9 cellular contexts compared by ENCODE assay signal in genomic region chr19:34351382-34351802, GRCh38. TPM values are rescaled to one million over a fixed set of nuclear protein-coding genes. Genes with fewer than 3 reads are reported as not detected.
DNase-seq lines count a peak whose midpoint lies in the region; ATAC-seq and TF ChIP-seq lines count a peak whose summit lies in the region.
"Had no signal": no experiment of that assay in that cellular context is flagged by ENCODE, and none has a peak within 500 bp of the region (broad histone marks: within the 10 kb centered on the region; RNA-seq: fewer than 3 reads in every experiment).

No MANE protein-coding gene starts in this region.

- H3K4me1 ChIP-seq in Panc1 (ENCODE audit: control insufficient read depth, insufficient read depth, low read length): no peaks in the 10 kb centered on the region
- no peaks in the 10 kb centered on the region for H3K4me1 ChIP-seq in sigmoid colon

- H3K27ac ChIP-seq in Panc1 (ENCODE audit: low read length) (no peak overlapping the region), sigmoid colon (no peak overlapping the region)
- H3K27ac ChIP-seq: epithelial cell of prostate, neutrophil had no signal

- H3K9me3 ChIP-seq in Panc1 (ENCODE audit: control insufficient read depth, insufficient read depth, low read depth, low read length) (no peaks in the 10 kb centered on the region), sigmoid colon (no peaks in the 10 kb centered on the region)
- H3K9me3 ChIP-seq: neutrophil had no signal

- peak overlapping the region; percentile 57 to 93 (median 90) for H3K27ac Mint-ChIP-seq in immature natural killer cell

- H3K27me3 Mint-ChIP-seq in immature natural killer cell (ENCODE audit: low read depth in 3 of 3): peaks cover 0 to 8% (median 0%) of the 10 kb centered on the region in 3 donors

- no peaks in the 10 kb centered on the region for H3K36me3 ChIP-seq in Panc1 (ENCODE audit: control insufficient read depth, insufficient read depth, low read length)
- peaks cover 8 to 77% (median 25%) of the 10 kb centered on the region in 4 donors for H3K36me3 ChIP-seq in sigmoid colon

- no peak for TF ChIP-seq EP300 in sigmoid colon (IDR thresholded peaks at IDR 0.05)

- H3K4me3 Mint-ChIP-seq in immature natural killer cell: peak overlapping the region; percentile 54 to 60 (median 57)

- POLR2A ChIA-PET in Panc1 (lab: Charles Lee): interaction anchor here (0.7 kb wide), 1 partner anchor 193 kb away, joined by 5 read pairs; no protein-coding TSS in a partner anchor

- TF ChIP-seq CTCF in Panc1 (IDR thresholded peaks at IDR 0.05) (no peak), sigmoid colon (IDR thresholded peaks at IDR 0.05) (no peak)

- DNase-seq in COR-L47 (lab: John Stamatoyannopoulos, UW) (peak; percentile 77), Panc1 (ENCODE audit: low read depth, low spot score) (no peak), immature natural killer cell (peak in 1 of 3 donors; percentile 21), sigmoid colon (no peak)

- 68 to 76% methylated on average over 3 of the region's 3 CpGs for WGBS in sigmoid colon, 2 donors

- BruUV-seq in Panc1 (replicated peaks; lab: Mats Ljungman, UMichigan): no TSS peak

- intact Hi-C loops in Panc1 (cut with micrococcal nuclease; ENCODE audit: unreplicated experiment) (no loop called here), sigmoid colon (cut with DNase I) (no loop called here)

- ATAC-seq in GM19467 (IDR thresholded peaks at IDR 0.05; ENCODE audit: unreplicated experiment): peak; percentile 47
- peak; percentile 36; the same call in 1 of the 2 replicates for ATAC-seq in Panc1
- ATAC-seq in HG03175 (IDR thresholded peaks at IDR 0.05; ENCODE audit: unreplicated experiment): no peak
- no peak for ATAC-seq in GM19023 (IDR thresholded peaks at IDR 0.05; ENCODE audit: unreplicated experiment)

- H3K9me3 Mint-ChIP-seq in immature natural killer cell: no peaks in the 10 kb centered on the region

- H3K36me3 Mint-ChIP-seq in immature natural killer cell: peaks cover 0 to 6% (median 5%) of the 10 kb centered on the region in 3 donors

- in situ Hi-C loops in Panc1 (cut with HindIII; ENCODE audit: low pct_unique_long_range_greater_than_20kb, low sequenced_read_pairs): no loop called here

- CTCF ChIA-PET in Panc1 (lab: Charles Lee): no interaction called here

- H3K4me3 ChIP-seq in Panc1 (ENCODE audit: low read depth in 2 of 2, low read length in 2 of 2) (no peak overlapping the region), sigmoid colon (no peak overlapping the region)

- TF ChIP-seq POLR2A in sigmoid colon (IDR thresholded peaks at IDR 0.05): no peak

- peaks cover 25 to 30% of the 10 kb centered on the region in 2 donors for H3K4me1 Mint-ChIP-seq in immature natural killer cell

- H3K27me3 ChIP-seq in Panc1 (ENCODE audit: control insufficient read depth, insufficient read depth, low read length) (no peaks in the 10 kb centered on the region), sigmoid colon (no peaks in the 10 kb centered on the region)
- H3K27me3 ChIP-seq: neutrophil had no signal

RNA-seq across cellular contexts. Expression of gene GPI, which starts 13.6 kb away (rescaled TPM):
- 370 TPM for total RNA-seq in Panc1 (2021; ENCODE audit: unreplicated experiment)
- polyA plus RNA-seq in Panc1 (2012; ENCODE audit: insufficient read length): 700 TPM
- polyA plus RNA-seq in immature natural killer cell: 100 to 1,000 TPM; 112 to 161 (median 143) TPM
- total RNA-seq in sigmoid colon: 100 to 1,000 TPM; 117 to 209 (median 157) TPM
- polyA plus RNA-seq in sigmoid colon: 100 to 1,000 TPM in 1 of 3 donors, 10 to 100 TPM in 2; 73.9 to 203 (median 89.7) TPM

RNA-seq across cellular contexts. Expression of gene PDCD2L, which starts 52.8 kb away (rescaled TPM):
- 36.4 TPM for total RNA-seq in Panc1 (2021; ENCODE audit: unreplicated experiment)
- polyA plus RNA-seq in Panc1 (2012; ENCODE audit: insufficient read length): 31.8 TPM
- 10 to 100 TPM in 2 of 3 donors, 1 to 10 TPM in 1; 6.5 to 14.3 (median 11.4) TPM for polyA plus RNA-seq in immature natural killer cell
- 10 to 100 TPM in 3 of 4 donors, 1 to 10 TPM in 1; 8.0 to 14.8 (median 13.9) TPM for total RNA-seq in sigmoid colon
- 10 to 100 TPM in 1 of 3 donors, 1 to 10 TPM in 2; 6.0 to 12.1 (median 7.2) TPM for polyA plus RNA-seq in sigmoid colon

Comparison
In these comparisons a context has a peak if more than half of its experiments do, and no peak if none do; other contexts are left out.
1. ATAC-seq: peak in GM19467 (single experiment) and Panc1 (single experiment); none in HG03175 (single experiment) and GM19023 (single experiment).